Comparison of ENCODE assay signal across 12 cellular contexts in genomic region chr10:499991-500390, GRCh38.
"Had no signal": no experiment of that assay in that cellular context is flagged by ENCODE, and none has a peak within 500 bp of the region (broad histone marks: within the 10 kb centered on the region; RNA-seq: fewer than 3 reads in every experiment).

No MANE protein-coding gene starts in this region.

- H3K36me3 ChIP-seq: adrenal gland, colonic mucosa, esophagus squamous epithelium, pancreas, WERI-Rb-1 had no signal

- H3K27me3 ChIP-seq: adrenal gland, colonic mucosa, esophagus squamous epithelium, pancreas had no signal

- H3K27ac ChIP-seq: adrenal gland, colonic mucosa, pancreas, skin epidermis, WERI-Rb-1 had no signal

- H3K9me3 ChIP-seq: adrenal gland, colonic mucosa, esophagus squamous epithelium, pancreas had no signal

- H3K4me3 ChIP-seq: adrenal gland, colonic mucosa, esophagus squamous epithelium, pancreas, skin epidermis had no signal

- ATAC-seq: pancreas had no signal

- H3K4me1 ChIP-seq: adrenal gland, colonic mucosa, pancreas had no signal

- DNase-seq: activated CD4-positive, alpha-beta T cell treated with anti-CD3 and anti-CD28 coated beads, Interleukin-2, amount 50 U/mL, for 48 hours; activated T-cell treated with anti-CD3 and anti-CD28 coated beads, Interleukin-2, amount 50 U/mL, for 1 hour; colonic mucosa; esophagus squamous epithelium; hippocampal formation; retina; stimulated activated CD4-positive, alpha-beta T cell treated with anti-CD3 and anti-CD28 coated beads, Interleukin-4, amount 100 ng/mL, for 24 hours; stimulated activated naive CD4-positive, alpha-beta T cell; WERI-Rb-1 had no signal
